ENCODE assay signal across 19 cellular contexts in the genomic region with DNA sequence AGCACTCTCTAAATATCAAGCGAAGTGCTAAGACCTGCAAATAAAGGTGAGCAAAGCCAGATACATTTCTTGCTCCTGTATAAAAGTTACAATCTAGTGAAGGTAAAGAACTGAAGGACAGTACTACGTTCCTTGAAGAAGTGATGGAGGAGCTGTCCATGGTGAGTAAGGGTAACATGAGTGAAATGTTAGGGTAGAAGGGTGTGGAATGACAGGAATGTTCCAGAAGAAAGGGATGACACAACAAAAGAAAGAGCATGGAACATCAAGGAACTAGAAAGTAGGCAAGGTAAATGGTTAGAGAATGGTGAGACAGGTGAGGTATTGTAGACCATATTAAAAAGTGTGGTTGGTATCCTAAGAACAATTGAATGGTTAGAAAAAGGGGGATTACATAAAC.
DNase-seq lines count a peak whose midpoint lies in the region; ATAC-seq and TF ChIP-seq lines count a peak whose summit lies in the region.
"Had no signal": no experiment of that assay in that cellular context is flagged by ENCODE, and none has a peak within 500 bp of the region (broad histone marks: within the 10 kb centered on the region; RNA-seq: fewer than 3 reads in every experiment).

No MANE protein-coding gene starts in this region.

- 6% methylated on average over 2 of the region's 2 CpGs for WGBS in SK-N-SH (ENCODE audit: low lambda C conversion rate)
- 64 to 65% methylated on average over 1 to 2 of the region's 2 CpGs for WGBS in endodermal cell (ENCODE audit: insufficient coverage in 1 of 2, insufficient read length in 1 of 2), 2 experiments

- no peak overlapping the region for H2AFZ ChIP-seq in SK-N-SH (ENCODE audit: low read depth)

- H3K36me3 Mint-ChIP-seq in endodermal cell (ENCODE audit: low read depth) (no peaks in the 10 kb centered on the region), MCF 10A (ENCODE audit: insufficient read depth, unreplicated experiment) (no peaks in the 10 kb centered on the region), glutamatergic neuron (ENCODE audit: unreplicated experiment) (no peaks in the 10 kb centered on the region), endothelial cell (ENCODE audit: low read depth, unreplicated experiment) (no peaks in the 10 kb centered on the region)

- no peaks in the 10 kb centered on the region for H4K20me1 ChIP-seq in SK-N-SH (ENCODE audit: insufficient read depth)

- H3K4me2 ChIP-seq in SK-N-SH, result no peak overlapping the region

- CTCF ChIA-PET in SK-N-SH (lab: Yijun Ruan, JAX), result no interaction called here
- CTCF ChIA-PET in MCF 10A (lab: Yijun Ruan, JAX), result no interaction called here

- H3K9ac ChIP-seq in SK-N-SH (no peak overlapping the region), endodermal cell (ENCODE audit: extremely low read depth, low read length, poor library complexity, severe bottlenecking) (no peak overlapping the region)

- H3K4me3 Mint-ChIP-seq in endodermal cell, result no peak overlapping the region
- no peak overlapping the region for H3K4me3 Mint-ChIP-seq in MCF 10A (ENCODE audit: unreplicated experiment)
- no peak overlapping the region for H3K4me3 Mint-ChIP-seq in glutamatergic neuron (ENCODE audit: unreplicated experiment)
- H3K4me3 Mint-ChIP-seq in endothelial cell (ENCODE audit: unreplicated experiment), result no peak overlapping the region

- TF ChIP-seq RAD21 in SK-N-SH (IDR thresholded peaks at IDR 0.05; ENCODE audit: low read length), result no peak

- H3K4me1 Mint-ChIP-seq in endodermal cell, result no peaks in the 10 kb centered on the region
- peaks cover 5% of the 10 kb centered on the region for H3K4me1 Mint-ChIP-seq in MCF 10A (ENCODE audit: insufficient read depth, unreplicated experiment)
- no peaks in the 10 kb centered on the region for H3K4me1 Mint-ChIP-seq in glutamatergic neuron (ENCODE audit: low read depth, unreplicated experiment)
- no peaks in the 10 kb centered on the region for H3K4me1 Mint-ChIP-seq in endothelial cell (ENCODE audit: unreplicated experiment)

- H3K36me3 ChIP-seq in SK-N-SH (replicated peaks in 1 of 2; ENCODE audit: control insufficient read depth in 1 of 2, insufficient read depth in 2 of 2, low read length in 1 of 2) (no peaks in the 10 kb centered on the region), endodermal cell (ENCODE audit: control insufficient read depth, insufficient read depth, low read length) (no peaks in the 10 kb centered on the region)

- no peak for TF ChIP-seq EP300 in SK-N-SH (IDR thresholded peaks at IDR 0.05; ENCODE audit: borderline replicate concordance in 1 of 2, low read depth in 1 of 2, low read length in 1 of 2)

- H3K27me3 Mint-ChIP-seq in endodermal cell (ENCODE audit: insufficient read depth) (no peaks in the 10 kb centered on the region), MCF 10A (ENCODE audit: insufficient read depth, unreplicated experiment) (peaks cover 12% of the 10 kb centered on the region), glutamatergic neuron (ENCODE audit: unreplicated experiment) (no peaks in the 10 kb centered on the region), endothelial cell (ENCODE audit: unreplicated experiment) (no peaks in the 10 kb centered on the region)

- BruUV-seq in MCF 10A (replicated peaks; lab: Mats Ljungman, UMichigan), result no TSS peak

- H3K27me3 ChIP-seq in SK-N-SH (ENCODE audit: insufficient read depth) (no peaks in the 10 kb centered on the region), endodermal cell (ENCODE audit: control insufficient read depth, insufficient read depth, low read length, poor library complexity, severe bottlenecking) (no peaks in the 10 kb centered on the region)

- DNase-seq in SK-N-SH (no peak), endodermal cell (peak; percentile 51), iPS-NIHi7 (ENCODE audit: extremely low spot score) (peak; percentile 20), MCF 10A (ENCODE audit: unreplicated experiment) (no peak), glutamatergic neuron (no peak), endothelial cell (ENCODE audit: low spot score) (no peak)
- DNase-seq: DMS 273 treated with DMSO at 0.1 percent for 48 hours, DND-41, NCI-H1105 treated with DMSO at 0.1 percent for 48 hours, NCI-H1694, NCI-H510A, NCI-H774, PC-3, SIG-M5 had no signal

- no peaks in the 10 kb centered on the region for H3K79me2 ChIP-seq in SK-N-SH (ENCODE audit: insufficient read depth)

- no peaks in the 10 kb centered on the region for H3K9me2 ChIP-seq in SK-N-SH

- no peak for TF ChIP-seq CTCF in SK-N-SH (IDR thresholded peaks at IDR 0.05)
- TF ChIP-seq CTCF in endodermal cell (conservative IDR thresholded peaks at IDR 0.05), result no peak
- no peak for TF ChIP-seq CTCF in MCF 10A (IDR thresholded peaks at IDR 0.05; ENCODE audit: unreplicated experiment)
- TF ChIP-seq CTCF in glutamatergic neuron (IDR thresholded peaks at IDR 0.05; ENCODE audit: partially characterized antibody, unreplicated experiment), result no peak
- TF ChIP-seq CTCF in endothelial cell (IDR thresholded peaks at IDR 0.05; ENCODE audit: unreplicated experiment), result no peak

- POLR2A ChIA-PET in SK-N-SH (lab: Yijun Ruan, JAX) (no interaction called here), MCF 10A (lab: Yijun Ruan, JAX) (no interaction called here)

- H3K4me1 ChIP-seq in SK-N-SH (ENCODE audit: control insufficient read depth in 1 of 2, insufficient read depth in 2 of 2, low read depth in 1 of 2, low read length in 1 of 2) (no peaks in the 10 kb centered on the region), endodermal cell (ENCODE audit: control insufficient read depth, insufficient read depth, low read length) (no peaks in the 10 kb centered on the region)
- H3K4me1 ChIP-seq: HAP-1 had no signal

- H3F3A ChIP-seq in SK-N-SH (replicated peaks; ENCODE audit: insufficient read depth), result no peaks in the 10 kb centered on the region

- intact Hi-C loops in MCF 10A (cut with micrococcal nuclease), result no loop called here

- H3K9me3 Mint-ChIP-seq in endodermal cell, result no peaks in the 10 kb centered on the region
- no peaks in the 10 kb centered on the region for H3K9me3 Mint-ChIP-seq in MCF 10A (ENCODE audit: unreplicated experiment)
- H3K9me3 Mint-ChIP-seq in glutamatergic neuron (ENCODE audit: unreplicated experiment), result no peaks in the 10 kb centered on the region
- no peaks in the 10 kb centered on the region for H3K9me3 Mint-ChIP-seq in endothelial cell (ENCODE audit: unreplicated experiment)

- ATAC-seq in SK-N-SH treated with all-trans-retinoic acid at 6 μM for 48 hours (no peak), HG02884 (IDR thresholded peaks at IDR 0.05; ENCODE audit: unreplicated experiment) (no peak)
- ATAC-seq: PC-3 had no signal

- H3K9me3 ChIP-seq in SK-N-SH (no peaks in the 10 kb centered on the region), endodermal cell (ENCODE audit: control insufficient read depth, low read length) (no peaks in the 10 kb centered on the region)
- H3K9me3 ChIP-seq: HAP-1 had no signal

- H3K4me3 ChIP-seq in SK-N-SH (ENCODE audit: low read depth in 2 of 2, low read length in 1 of 2), result no peak overlapping the region
- H3K4me3 ChIP-seq in endodermal cell (ENCODE audit: low read length), result no peak overlapping the region
- H3K4me3 ChIP-seq: HAP-1 had no signal

- H3K27ac Mint-ChIP-seq in endodermal cell, result no peak overlapping the region
- no peak overlapping the region for H3K27ac Mint-ChIP-seq in MCF 10A (ENCODE audit: low read depth, unreplicated experiment)
- no peak overlapping the region for H3K27ac Mint-ChIP-seq in glutamatergic neuron (ENCODE audit: unreplicated experiment)
- H3K27ac Mint-ChIP-seq in endothelial cell (ENCODE audit: unreplicated experiment), result no peak overlapping the region

- H3K27ac ChIP-seq in SK-N-SH (ENCODE audit: low read depth in 2 of 2, low read length in 1 of 2), result no peak overlapping the region
- H3K27ac ChIP-seq in endodermal cell (ENCODE audit: low read depth, low read length), result no peak overlapping the region
- H3K27ac ChIP-seq: 22Rv1, RWPE1 had no signal

TF ChIP-seq in SK-N-SH, 30 proteins besides CTCF, POLR2A, EP300 and RAD21 (continues in another document):
- TF ChIP-seq POLR2AphosphoS5 (IDR thresholded peaks at IDR 0.05; ENCODE audit: low read depth, low read length), result no peak
- TF ChIP-seq, protein P1, sequence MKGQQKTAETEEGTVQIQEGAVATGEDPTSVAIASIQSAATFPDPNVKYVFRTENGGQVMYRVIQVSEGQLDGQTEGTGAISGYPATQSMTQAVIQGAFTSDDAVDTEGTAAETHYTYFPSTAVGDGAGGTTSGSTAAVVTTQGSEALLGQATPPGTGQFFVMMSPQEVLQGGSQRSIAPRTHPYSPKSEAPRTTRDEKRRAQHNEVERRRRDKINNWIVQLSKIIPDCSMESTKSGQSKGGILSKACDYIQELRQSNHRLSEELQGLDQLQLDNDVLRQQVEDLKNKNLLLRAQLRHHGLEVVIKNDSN (IDR thresholded peaks at IDR 0.05; ENCODE audit: borderline replicate concordance, low read depth), result no peak

TF ChIP-seq in SK-N-SH treated with all-trans-retinoic acid at 6 μM for 48 hours, 23 proteins besides CTCF, POLR2A, EP300 and RAD21:
- TF ChIP-seq PPARA (CRISPR knock-in tag; IDR thresholded peaks at IDR 0.05; ENCODE audit: borderline replicate concordance), result no peak

Comparison
In these comparisons a context has a peak if more than half of its experiments do, and no peak if none do; other contexts are left out.
1. DNase-seq: peak in endodermal cell (single experiment) and iPS-NIHi7 (single experiment); none in SK-N-SH (single experiment), MCF 10A (single experiment), glutamatergic neuron (single experiment) and endothelial cell (single experiment).